ENCODE assay signal across 1 cellular context in genomic region chr20:38275815-38276550, GRCh38.
A peak's percentile ranks its signal among the peaks of the same experiment; 100 is the strongest.
TF ChIP-seq lines count a peak whose summit lies in the region.

No MANE protein-coding gene starts in this region.

TF ChIP-seq in SK-N-SH, 30 proteins besides CTCF, POLR2A, EP300 and RAD21 (continued from another document):
- TF ChIP-seq YY1 (IDR thresholded peaks at IDR 0.05; ENCODE audit: low read depth), result no peak
- peak; percentile 71; the same call in 1 of the 2 replicates for TF ChIP-seq FOSL2 (IDR thresholded peaks at IDR 0.05; ENCODE audit: borderline replicate concordance, low read depth)
- TF ChIP-seq JUND (IDR thresholded peaks at IDR 0.05), result peak; percentile 65
- TF ChIP-seq USF2 (IDR thresholded peaks at IDR 0.05; ENCODE audit: borderline replicate concordance, low read depth, low read length), result no peak
- TF ChIP-seq SIN3A (IDR thresholded peaks at IDR 0.05; ENCODE audit: borderline replicate concordance, low read depth, low read length), result no peak
- no peak for TF ChIP-seq RFX5 (IDR thresholded peaks at IDR 0.05; ENCODE audit: low read length)
- TF ChIP-seq ELF1 (IDR thresholded peaks at IDR 0.05), result no peak
- TF ChIP-seq NRF1 (IDR thresholded peaks at IDR 0.05; ENCODE audit: low read depth, low read length), result no peak
